Comparison of ENCODE assay signal across 32 cellular contexts in the genomic region with DNA sequence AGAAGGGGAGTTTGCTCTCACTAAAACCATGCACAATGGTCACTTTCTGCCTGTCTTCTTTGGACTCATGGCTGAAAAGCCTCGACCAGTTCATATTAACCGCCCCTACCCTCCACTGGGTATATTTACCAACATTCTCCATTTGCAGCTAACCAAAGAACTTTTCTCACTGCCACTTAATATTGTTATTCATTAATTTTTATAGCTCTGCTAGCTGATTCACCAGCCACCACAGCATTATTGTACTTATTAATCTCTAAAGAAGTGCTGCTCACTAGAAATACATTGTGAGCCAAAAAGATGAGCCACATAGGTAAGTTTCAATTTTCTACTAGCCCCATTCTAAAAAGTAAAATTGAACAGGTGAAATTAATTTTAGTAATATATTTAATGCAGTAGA. TPM values are rescaled to one million over a fixed set of nuclear protein-coding genes. Genes with fewer than 3 reads are reported as not detected.
"Had no signal": no experiment of that assay in that cellular context is flagged by ENCODE, and none has a peak within 500 bp of the region (broad histone marks: within the 10 kb centered on the region; RNA-seq: fewer than 3 reads in every experiment).

No MANE protein-coding gene starts in this region.

- H3K4me3 ChIP-seq: cardiac muscle cell, SJSA1 had no signal

- H3K4me3 Mint-ChIP-seq: activated CD4-positive, alpha-beta T cell treated with anti-CD3 and anti-CD28 coated beads, Interleukin-2, amount 10 ng/mL, durations not matched to agents 24 days and 14 days; activated CD8-positive, alpha-beta T cell treated with anti-CD3 and anti-CD28 coated beads for 36 hours; activated naive CD8-positive, alpha-beta T cell treated with anti-CD3 and anti-CD28 coated beads for 36 hours; activated T-cell treated with anti-CD3 and anti-CD28 coated beads, Interleukin-2, amount 50 U/mL, for 72 hours; activated T-helper 17 cell treated with anti-CD3 and anti-CD28 coated beads, Interleukin-2, amount 50 U/mL, for 72 hours; central memory CD8-positive, alpha-beta T cell; T-cell; T-helper 17 cell had no signal

- H3K36me3 Mint-ChIP-seq: activated naive CD8-positive, alpha-beta T cell treated with anti-CD3 and anti-CD28 coated beads for 36 hours; T-cell had no signal

- H3K9me3 Mint-ChIP-seq: activated CD8-positive, alpha-beta T cell treated with anti-CD3 and anti-CD28 coated beads for 36 hours had no signal

- H3K27ac Mint-ChIP-seq: activated CD4-positive, alpha-beta T cell treated with anti-CD3 and anti-CD28 coated beads, Interleukin-2, amount 10 ng/mL, durations not matched to agents 24 days and 14 days; activated CD8-positive, alpha-beta T cell treated with anti-CD3 and anti-CD28 coated beads for 36 hours; activated naive CD8-positive, alpha-beta T cell treated with anti-CD3 and anti-CD28 coated beads for 36 hours; activated T-cell treated with anti-CD3 and anti-CD28 coated beads, Interleukin-2, amount 50 U/mL, for 72 hours; activated T-helper 17 cell treated with anti-CD3 and anti-CD28 coated beads, Interleukin-2, amount 50 U/mL, for 72 hours; T-cell; T-helper 17 cell had no signal

- H3K4me1 Mint-ChIP-seq: activated CD4-positive, alpha-beta T cell treated with anti-CD3 and anti-CD28 coated beads, Interleukin-2, amount 10 ng/mL, durations not matched to agents 24 days and 14 days; activated naive CD8-positive, alpha-beta T cell treated with anti-CD3 and anti-CD28 coated beads for 36 hours; activated T-helper 17 cell treated with anti-CD3 and anti-CD28 coated beads, Interleukin-2, amount 50 U/mL, for 72 hours; central memory CD8-positive, alpha-beta T cell; T-cell; T-helper 17 cell had no signal

- ATAC-seq: activated CD8-positive, alpha-beta T cell treated with anti-CD3 and anti-CD28 coated beads for 36 hours; activated T-cell treated with anti-CD3 and anti-CD28 coated beads, Interleukin-2, amount 50 U/mL, for 72 hours; activated T-helper 17 cell treated with anti-CD3 and anti-CD28 coated beads, Interleukin-2, amount 50 U/mL, for 72 hours; Panc1; SK-N-SH treated with all-trans-retinoic acid at 6 μM for 48 hours; T-cell; T-helper 17 cell had no signal

- DNase-seq: activated CD4-positive, alpha-beta T cell treated with anti-CD3 and anti-CD28 coated beads, Interleukin-2, amount 10 ng/mL, durations not matched to agents 24 days and 14 days; activated CD4-positive, alpha-beta T cell treated with anti-CD3 and anti-CD28 coated beads, Interleukin-2, amount 50 U/mL, for 4 hours; activated CD8-positive, alpha-beta T cell treated with anti-CD3 and anti-CD28 coated beads for 36 hours; activated effector memory CD4-positive, alpha-beta T cell treated with anti-CD3 and anti-CD28 coated beads, Interleukin-2, amount 50 U/mL, for 16 hours; activated naive CD4-positive, alpha-beta T cell; activated naive CD4-positive, alpha-beta T cell treated with anti-CD3 and anti-CD28 coated beads, Interleukin-2, amount 50 U/mL, for 16 hours; activated naive CD8-positive, alpha-beta T cell treated with anti-CD3 and anti-CD28 coated beads for 36 hours; activated T-cell treated with anti-CD3 and anti-CD28 coated beads, Interleukin-2, amount 50 U/mL, for 1 hour; activated T-cell treated with anti-CD3 and anti-CD28 coated beads, Interleukin-2, amount 50 U/mL, for 72 hours; amniotic stem cell; aorta; Karpas-422; KBM-7; NCI-H1105 treated with DMSO at 0.1 percent for 48 hours; NCI-H1436; NCI-H1694; NCI-H2029; NCI-H345; NCI-H524 treated with DMSO at 0.1 percent for 48 hours; RPMI8226; SHP77 treated with DMSO at 0.1 percent for 48 hours; T-cell; T-helper 17 cell had no signal

RNA-seq across cellular contexts. Expression of a gene that starts 33.4 kb away (rescaled TPM):
- total RNA-seq: activated CD4-positive, alpha-beta T cell treated with anti-CD3 and anti-CD28 coated beads, Interleukin-2, amount 10 ng/mL, durations not matched to agents 24 days and 14 days; activated CD8-positive, alpha-beta memory T cell treated with anti-CD3 and anti-CD28 coated beads for 36 hours; activated CD8-positive, alpha-beta T cell treated with anti-CD3 and anti-CD28 coated beads for 36 hours; activated naive CD8-positive, alpha-beta T cell treated with anti-CD3 and anti-CD28 coated beads for 36 hours; activated T-cell treated with anti-CD3 and anti-CD28 coated beads, Interleukin-2, amount 50 U/mL, for 72 hours; activated T-helper 17 cell treated with anti-CD3 and anti-CD28 coated beads, Interleukin-2, amount 50 U/mL, for 72 hours; MCF 10A; NCI-H460; SJSA1; T-cell; T-helper 17 cell had no signal
